ENCODE assay signal across 33 cellular contexts in genomic region chr11:111010391-111011354, GRCh38.
"Had no signal": no experiment of that assay in that cellular context is flagged by ENCODE, and none has a peak within 500 bp of the region (broad histone marks: within the 10 kb centered on the region; RNA-seq: fewer than 3 reads in every experiment).

No MANE protein-coding gene starts in this region.

- H2AFZ ChIP-seq: parathyroid adenoma had no signal

- H3K9me3 Mint-ChIP-seq: activated B cell treated with CpG ODN at 0.5 μM for 24 hours; activated naive CD4-positive, alpha-beta T cell treated with anti-CD3 and anti-CD28 coated beads, Interleukin-2, amount 10 ng/mL, durations not matched to agents 7 days and 5 days; activated naive CD8-positive, alpha-beta T cell treated with anti-CD3 and anti-CD28 coated beads, Interleukin-2, amount 10 ng/mL, durations not matched to agents 7 days and 5 days; activated T-helper 1 cell treated with anti-CD3 and anti-CD28 coated beads, Interleukin-12 subunit alpha, Interleukin-12 subunit beta, Interleukin-2, Interleukin-4 antibody, amounts not matched to agents 30 ng/mL and 10 ng/mL and 1 ng/mL, durations not matched to agents 14 hours and 24 hours and 36 hours; effector memory CD8-positive, alpha-beta T cell; stimulated activated naive CD8-positive, alpha-beta T cell treated with anti-CD3 and anti-CD28 coated beads, Interleukin-15, Interleukin-2, amounts not matched to agents 100 ng/mL and 50 ng/mL, for 24 hours; T-helper 2 cell treated with Interferon-gamma antibody and Interleukin-4, amounts not matched to agents 5 μg/mL and 100 μg/mL, for 36 hours had no signal

- H3K27ac Mint-ChIP-seq: activated B cell treated with CpG ODN at 0.5 μM for 24 hours; activated naive CD4-positive, alpha-beta T cell treated with anti-CD3 and anti-CD28 coated beads, Interleukin-2, amount 10 ng/mL, durations not matched to agents 7 days and 5 days; activated naive CD8-positive, alpha-beta T cell treated with anti-CD3 and anti-CD28 coated beads, Interleukin-2, amount 10 ng/mL, durations not matched to agents 7 days and 5 days; activated T-helper 1 cell treated with anti-CD3 and anti-CD28 coated beads, Interleukin-12 subunit alpha, Interleukin-12 subunit beta, Interleukin-2, Interleukin-4 antibody, amounts not matched to agents 30 ng/mL and 10 ng/mL and 1 ng/mL, durations not matched to agents 14 hours and 24 hours and 36 hours; effector memory CD8-positive, alpha-beta T cell; immature natural killer cell; stimulated activated naive CD8-positive, alpha-beta T cell treated with anti-CD3 and anti-CD28 coated beads, Interleukin-15, Interleukin-2, amounts not matched to agents 100 ng/mL and 50 ng/mL, for 24 hours; T-helper 2 cell treated with Interferon-gamma antibody and Interleukin-4, amounts not matched to agents 5 μg/mL and 100 μg/mL, for 36 hours had no signal

- H3K4me3 Mint-ChIP-seq: activated B cell treated with CpG ODN at 0.5 μM for 24 hours; activated naive CD4-positive, alpha-beta T cell treated with anti-CD3 and anti-CD28 coated beads, Interleukin-2, amount 10 ng/mL, durations not matched to agents 7 days and 5 days; activated naive CD8-positive, alpha-beta T cell treated with anti-CD3 and anti-CD28 coated beads, Interleukin-2, amount 10 ng/mL, durations not matched to agents 7 days and 5 days; activated T-helper 1 cell treated with anti-CD3 and anti-CD28 coated beads, Interleukin-12 subunit alpha, Interleukin-12 subunit beta, Interleukin-2, Interleukin-4 antibody, amounts not matched to agents 30 ng/mL and 10 ng/mL and 1 ng/mL, durations not matched to agents 14 hours and 24 hours and 36 hours; effector memory CD8-positive, alpha-beta T cell; immature natural killer cell; naive thymus-derived CD8-positive, alpha-beta T cell; neural crest cell; stimulated activated naive CD8-positive, alpha-beta T cell treated with anti-CD3 and anti-CD28 coated beads, Interleukin-15, Interleukin-2, amounts not matched to agents 100 ng/mL and 50 ng/mL, for 24 hours; T-helper 2 cell treated with Interferon-gamma antibody and Interleukin-4, amounts not matched to agents 5 μg/mL and 100 μg/mL, for 36 hours had no signal

- H3K27me3 ChIP-seq: ascending aorta, brain microvascular endothelial cell, right atrium auricular region, spleen, uterus had no signal

- H3K36me3 ChIP-seq: ascending aorta, brain microvascular endothelial cell, heart left ventricle, right atrium auricular region, spleen, thoracic aorta, uterus had no signal

- H3K4me3 ChIP-seq: ascending aorta, heart left ventricle, psoas muscle, right atrium auricular region, spleen, thoracic aorta, uterus had no signal

- H3K9me3 ChIP-seq: ascending aorta, heart left ventricle, psoas muscle, right atrium auricular region, spleen, thoracic aorta, uterus had no signal

- ATAC-seq: effector memory CD8-positive, alpha-beta T cell; foreskin keratinocyte; heart left ventricle; left colon; naive thymus-derived CD8-positive, alpha-beta T cell; psoas muscle had no signal

- H3K27me3 Mint-ChIP-seq: activated naive CD4-positive, alpha-beta T cell treated with anti-CD3 and anti-CD28 coated beads, Interleukin-2, amount 10 ng/mL, durations not matched to agents 7 days and 5 days had no signal

- FAIRE-seq: kidney had no signal

- H3K4me1 Mint-ChIP-seq: activated naive CD4-positive, alpha-beta T cell treated with anti-CD3 and anti-CD28 coated beads, Interleukin-2, amount 10 ng/mL, durations not matched to agents 7 days and 5 days; activated naive CD8-positive, alpha-beta T cell treated with anti-CD3 and anti-CD28 coated beads, Interleukin-2, amount 10 ng/mL, durations not matched to agents 7 days and 5 days; immature natural killer cell; neural crest cell had no signal

- H3K4me1 ChIP-seq: ascending aorta, parathyroid adenoma, psoas muscle, right atrium auricular region, uterus had no signal

- H3K27ac ChIP-seq: ascending aorta, brain microvascular endothelial cell, foreskin keratinocyte, heart left ventricle, parathyroid adenoma, psoas muscle, right atrium auricular region, spleen, thoracic aorta, uterus had no signal

- H3K9ac ChIP-seq: parathyroid adenoma had no signal

- DNase-seq: activated B cell treated with CpG ODN at 0.5 μM for 24 hours; activated CD4-positive, alpha-beta T cell treated with anti-CD3 and anti-CD28 coated beads for 4 hours; activated CD4-positive, alpha-beta T cell treated with anti-CD3 and anti-CD28 coated beads, Interleukin-2, amount 50 U/mL, for 4 hours; activated CD8-positive, alpha-beta memory T cell treated with anti-CD3 and anti-CD28 coated beads, Interleukin-2, amount 50 U/mL, for 4 hours; activated effector memory CD4-positive, alpha-beta T cell treated with anti-CD3 and anti-CD28 coated beads, Interleukin-2, amount 50 U/mL, for 16 hours; activated naive CD4-positive, alpha-beta T cell treated with anti-CD3 and anti-CD28 coated beads, Interleukin-2, amount 10 ng/mL, durations not matched to agents 7 days and 5 days; activated naive CD8-positive, alpha-beta T cell treated with anti-CD3 and anti-CD28 coated beads, Interleukin-2, amount 10 ng/mL, durations not matched to agents 7 days and 5 days; activated T-cell treated with anti-CD3 and anti-CD28 coated beads, Interleukin-2, amount 50 U/mL, for 1 hour; brain microvascular endothelial cell; cortex of kidney; effector memory CD8-positive, alpha-beta T cell; foreskin keratinocyte; heart left ventricle; hypothalamus; immature natural killer cell; kidney; left colon; midbrain; naive thymus-derived CD8-positive, alpha-beta T cell; occipital lobe; psoas muscle; spleen; stimulated activated CD4-positive, alpha-beta T cell treated with anti-CD3 and anti-CD28 coated beads, Interleukin-2, amount 100 ng/mL, for 48 hours; trophoblast cell; uterus had no signal

- H3K36me3 Mint-ChIP-seq: activated naive CD4-positive, alpha-beta T cell treated with anti-CD3 and anti-CD28 coated beads, Interleukin-2, amount 10 ng/mL, durations not matched to agents 7 days and 5 days; activated naive CD8-positive, alpha-beta T cell treated with anti-CD3 and anti-CD28 coated beads, Interleukin-2, amount 10 ng/mL, durations not matched to agents 7 days and 5 days; immature natural killer cell; naive thymus-derived CD8-positive, alpha-beta T cell had no signal
